In genomic region chr1:210098376-210098775, GRCh38 we compare ENCODE assay signal across 19 cellular contexts.
"Had no signal": no experiment of that assay in that cellular context is flagged by ENCODE, and none has a peak within 500 bp of the region (broad histone marks: within the 10 kb centered on the region; RNA-seq: fewer than 3 reads in every experiment).

No MANE protein-coding gene starts in this region.

- H3K36me3 ChIP-seq: adrenal gland, ascending aorta, colonic mucosa, esophagus muscularis mucosa, gastrocnemius medialis, prostate gland, thyroid gland had no signal

- H3K27ac ChIP-seq: adrenal gland, ascending aorta, colonic mucosa, esophagus muscularis mucosa, gastrocnemius medialis, prostate gland, thyroid gland had no signal

- H3K9me3 ChIP-seq: adrenal gland, ascending aorta, colonic mucosa, esophagus muscularis mucosa, gastrocnemius medialis, prostate gland, thyroid gland had no signal

- DNase-seq: activated CD4-positive, alpha-beta T cell treated with anti-CD3 and anti-CD28 coated beads for 1 hour; activated T-cell treated with anti-CD3 and anti-CD28 coated beads, Interleukin-2, amount 50 U/mL, for 1 hour; adrenal gland; colonic mucosa; gastrocnemius medialis; hypothalamus; left ventricle myocardium superior; mammary epithelial cell; midbrain; natural killer cell; right cardiac atrium; stimulated activated CD4-positive, alpha-beta T cell treated with anti-CD3 and anti-CD28 coated beads, Interleukin-12 subunit alpha, Interleukin-12 subunit beta, amount 100 ng/mL, for 4 hours; stimulated activated CD4-positive, alpha-beta T cell treated with anti-CD3 and anti-CD28 coated beads, Interleukin-4, amount 100 ng/mL, for 4 hours; substantia nigra; T-helper 9 cell; thyroid gland had no signal

- H3K27me3 ChIP-seq: adrenal gland, ascending aorta, colonic mucosa, esophagus muscularis mucosa, gastrocnemius medialis, thyroid gland had no signal

- H3K4me1 ChIP-seq: adrenal gland, ascending aorta, colonic mucosa, esophagus muscularis mucosa, prostate gland, thyroid gland had no signal

- H3K4me3 ChIP-seq: adrenal gland, ascending aorta, colonic mucosa, esophagus muscularis mucosa, gastrocnemius medialis, prostate gland, thyroid gland had no signal
